In the genomic region with DNA sequence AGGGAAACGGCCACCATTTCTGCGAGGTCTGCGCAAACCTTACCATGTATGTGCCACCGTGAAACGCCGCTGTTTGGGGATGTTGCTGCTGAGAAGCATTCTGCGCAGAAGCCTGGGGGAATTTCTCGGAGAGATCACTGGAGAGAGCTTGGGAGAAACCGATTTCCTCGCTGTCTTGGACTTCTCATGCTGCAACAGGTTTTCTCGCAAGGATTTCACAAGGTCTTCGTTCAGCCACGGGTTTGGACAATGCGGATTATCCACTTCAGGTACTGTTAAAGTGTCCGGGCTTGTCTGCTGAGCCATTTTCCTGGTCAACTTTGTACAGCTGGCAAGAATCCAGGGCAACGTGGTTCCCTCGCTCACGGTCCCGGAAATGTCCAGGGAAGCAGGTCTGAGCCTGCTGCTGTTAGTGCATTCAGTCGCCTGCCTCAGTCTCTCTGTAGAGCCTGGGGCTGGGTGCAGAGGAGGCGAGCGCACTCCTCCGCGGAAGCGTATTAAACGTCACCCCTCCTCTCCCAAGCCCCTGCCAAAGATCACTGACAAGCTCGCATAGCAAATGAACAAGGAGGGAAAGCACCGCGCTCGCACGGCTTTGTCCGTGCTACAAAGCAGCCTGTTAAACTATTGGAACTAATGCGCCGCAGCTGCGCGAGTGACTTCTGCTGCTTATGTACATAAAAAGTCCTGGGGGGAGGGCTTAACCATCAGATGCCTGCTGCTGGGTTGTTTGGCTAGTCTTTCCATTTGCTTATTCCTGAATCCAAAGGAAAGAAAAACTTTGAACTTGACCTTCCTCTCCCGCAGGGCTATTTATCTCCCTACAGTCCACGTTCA, we compare ENCODE assay signal across 8 cellular contexts.
DNase-seq lines count a peak whose midpoint lies in the region; ATAC-seq and TF ChIP-seq lines count a peak whose summit lies in the region.

No MANE protein-coding gene starts in this region.

- peak overlapping the region; percentile 1; the same call in 1 of the 2 replicates for H3K4me3 ChIP-seq in GM12864 (ENCODE audit: low read depth, low read length)
- H3K4me3 ChIP-seq in RWPE2 (ENCODE audit: severe bottlenecking), result peak overlapping the region; percentile 44
- H3K4me3 ChIP-seq in colonic mucosa, result peak overlapping the region; percentile 41

- H3K4me1 ChIP-seq in RWPE2 (ENCODE audit: insufficient read depth, poor library complexity, severe bottlenecking), result peaks cover 48% of the 10 kb centered on the region
- no peaks in the 10 kb centered on the region for H3K4me1 ChIP-seq in colonic mucosa

- TF ChIP-seq CTCF in GM12864 (IDR thresholded peaks at IDR 0.05; ENCODE audit: low read depth, low read length, missing control alignments) (no peak), RWPE2 (IDR thresholded peaks at IDR 0.05; ENCODE audit: poor library complexity, severe bottlenecking) (no peak), colonic mucosa (IDR thresholded peaks at IDR 0.05) (no peak)

- H3K9me3 ChIP-seq in RWPE2 (ENCODE audit: severe bottlenecking) (no peaks in the 10 kb centered on the region), colonic mucosa (no peaks in the 10 kb centered on the region)

- H3K36me3 ChIP-seq in RWPE2 (ENCODE audit: low read depth), result 0 out of 2 replicates have a peak, but pooled peaks cover 5% of the 10 kb centered on the region
- H3K36me3 ChIP-seq in colonic mucosa, result no peaks in the 10 kb centered on the region

- DNase-seq in GM12864 (ENCODE audit: low read depth), result no peak
- DNase-seq in RWPE2 (ENCODE audit: low spot score), result peak; percentile 81
- peak; percentile 78 for DNase-seq in colonic mucosa
- DNase-seq in left lobe of liver (ENCODE audit: low spot score), result peak; percentile 63
- DNase-seq in stimulated activated CD4-positive, alpha-beta T cell treated with anti-CD3 and anti-CD28 coated beads, Interleukin-1b, Interleukin-23, amount 100 ng/mL, for 48 hours, result peak; percentile 15
- no peak for DNase-seq in stimulated activated naive CD4-positive, alpha-beta T cell treated with Interleukin-2 at 50 U/mL for 16 hours (lab: John Stamatoyannopoulos, UW)

- intact Hi-C loops in colonic mucosa (cut with DNase I), result no loop called here

- peak overlapping the region; percentile 94 for H3K27ac ChIP-seq in RWPE2 (ENCODE audit: poor library complexity, severe bottlenecking)
- peak overlapping the region; percentile 63 for H3K27ac ChIP-seq in colonic mucosa

- H3K27me3 ChIP-seq in RWPE2 (ENCODE audit: insufficient read depth, poor library complexity, severe bottlenecking) (no peaks in the 10 kb centered on the region), colonic mucosa (no peaks in the 10 kb centered on the region)

- peak overlapping the region; percentile 28 to 81 for H3K9ac ChIP-seq in colonic mucosa (ENCODE audit: low read depth in 2 of 2, low read length in 2 of 2)

- ATAC-seq in HG03378 (IDR thresholded peaks at IDR 0.05; ENCODE audit: unreplicated experiment) (peak; percentile 52), RWPE2 (ENCODE audit: low read depth) (peak; percentile 62), left lobe of liver (peak; percentile 85), HG02623 (IDR thresholded peaks at IDR 0.05; ENCODE audit: unreplicated experiment) (no peak)

Comparison
In these comparisons a context has a peak if more than half of its experiments do, and no peak if none do; other contexts are left out.
1. DNase-seq: peak in RWPE2 (single experiment), colonic mucosa (single experiment), left lobe of liver (single experiment) and stimulated activated CD4-positive, alpha-beta T cell treated with anti-CD3 and anti-CD28 coated beads, Interleukin-1b, Interleukin-23, amount 100 ng/mL, for 48 hours (single experiment); none in GM12864 (single experiment) and stimulated activated naive CD4-positive, alpha-beta T cell treated with Interleukin-2 at 50 U/mL for 16 hours (single experiment).
2. Peak in every context shown above with its lines, with median percentiles within 50 percentile points of each other: H3K4me3 ChIP-seq.